In genomic region chr14:33851931-33852330, GRCh38 we compare ENCODE assay signal across 17 cellular contexts.
DNase-seq lines count a peak whose midpoint lies in the region; TF ChIP-seq lines count a peak whose summit lies in the region.
"Had no signal": no experiment of that assay in that cellular context is flagged by ENCODE, and none has a peak within 500 bp of the region (broad histone marks: within the 10 kb centered on the region; RNA-seq: fewer than 3 reads in every experiment).

No MANE protein-coding gene starts in this region.

- TF ChIP-seq CTCF in OCI-LY3 (IDR thresholded peaks at IDR 0.05; ENCODE audit: low read depth, low read length) (no peak), chondrocyte (IDR thresholded peaks at IDR 0.05) (no peak)

- peak overlapping the region; percentile 25; the same call in 1 of the 2 replicates for H2AFZ ChIP-seq in Karpas-422 (ENCODE audit: low read length)
- H2AFZ ChIP-seq in OCI-LY3 (ENCODE audit: low read depth, low read length): no peak overlapping the region
- H2AFZ ChIP-seq: GM23248 had no signal

- H3K4me2 ChIP-seq in Karpas-422 (ENCODE audit: low read depth, low read length, poor library complexity, severe bottlenecking) (peak overlapping the region; percentile 65), OCI-LY3 (ENCODE audit: low read length) (peak overlapping the region; percentile 3; the same call in 1 of the 2 replicates)

- H3K9ac ChIP-seq in Karpas-422 (ENCODE audit: low read length) (peak overlapping the region; percentile 44), OCI-LY3 (ENCODE audit: low read length) (no peak overlapping the region)
- H3K9ac ChIP-seq: GM23248 had no signal

- H4K20me1 ChIP-seq in Karpas-422 (ENCODE audit: insufficient read depth, low read depth, low read length) (no peaks in the 10 kb centered on the region), OCI-LY3 (ENCODE audit: insufficient read depth, low read length) (no peaks in the 10 kb centered on the region)

- peak; percentile 8 for DNase-seq in NCI-H82 (lab: John Stamatoyannopoulos, UW)
- no peak for DNase-seq in NCI-H82 treated with DMSO at 0.1 percent for 48 hours (lab: John Stamatoyannopoulos, UW; ENCODE audit: unreplicated experiment)
- peak; percentile 92 for DNase-seq in Karpas-422
- DNase-seq in pons (ENCODE audit: low spot score): peak; percentile 21
- DNase-seq in stimulated activated CD4-positive, alpha-beta T cell treated with anti-CD3 and anti-CD28 coated beads, Interleukin-15, amount 100 ng/mL, for 24 hours: no peak
- no peak for DNase-seq in putamen (ENCODE audit: low spot score)
- no peak for DNase-seq in chondrocyte (ENCODE audit: low spot score)
- DNase-seq: DMS79 treated with DMSO at 0.1 percent for 48 hours, GM23248, KBM-7, NCI-H1092 treated with DMSO at 0.1 percent for 48 hours, NCI-H1436 treated with DMSO at 0.1 percent for 48 hours, NCI-H1930 had no signal

- H3K9me3 ChIP-seq in Karpas-422 (ENCODE audit: low read length) (no peaks in the 10 kb centered on the region), OCI-LY3 (ENCODE audit: insufficient read depth, low read length) (no peaks in the 10 kb centered on the region)

- H3K4me1 ChIP-seq in Karpas-422 (ENCODE audit: low read length) (peaks cover 35% of the 10 kb centered on the region), OCI-LY3 (ENCODE audit: low read length) (0 out of 2 replicates have a peak, but pooled peaks cover 6% of the 10 kb centered on the region)

- H3K27ac Mint-ChIP-seq in chondrocyte (ENCODE audit: unreplicated experiment): no peak overlapping the region
- H3K27ac Mint-ChIP-seq: B cell; T-helper 1 cell treated with Interleukin-12 subunit alpha and Interleukin-12 subunit beta and Interleukin-4 antibody, amounts not matched to agents 30 μg/mL and 1 μg/mL, for 36 hours had no signal

- H3K36me3 Mint-ChIP-seq in chondrocyte (ENCODE audit: low read depth): no peaks in the 10 kb centered on the region

- peaks cover 2% of the 10 kb centered on the region for H3K9me3 Mint-ChIP-seq in chondrocyte (ENCODE audit: low read depth)
- H3K9me3 Mint-ChIP-seq: T-helper 1 cell treated with Interleukin-12 subunit alpha and Interleukin-12 subunit beta and Interleukin-4 antibody, amounts not matched to agents 30 μg/mL and 1 μg/mL, for 36 hours had no signal

- H3K79me2 ChIP-seq in Karpas-422 (ENCODE audit: low read length) (no peaks in the 10 kb centered on the region), OCI-LY3 (ENCODE audit: low read length) (no peaks in the 10 kb centered on the region)

- H3K27ac ChIP-seq in Karpas-422 (ENCODE audit: low read length) (peak overlapping the region; percentile 71), OCI-LY3 (ENCODE audit: low read length) (no peak overlapping the region)
- H3K27ac ChIP-seq: GM23248, HL-60 had no signal

- peaks cover 21% of the 10 kb centered on the region for H3K27me3 Mint-ChIP-seq in chondrocyte (ENCODE audit: low read depth)
- H3K27me3 Mint-ChIP-seq: B cell had no signal

- no peaks in the 10 kb centered on the region for H3K9me2 ChIP-seq in Karpas-422 (replicated peaks; ENCODE audit: insufficient read depth, low read length)

- no peak overlapping the region for H3K4me3 Mint-ChIP-seq in chondrocyte (ENCODE audit: unreplicated experiment)
- H3K4me3 Mint-ChIP-seq: B cell; T-helper 1 cell treated with Interleukin-12 subunit alpha and Interleukin-12 subunit beta and Interleukin-4 antibody, amounts not matched to agents 30 μg/mL and 1 μg/mL, for 36 hours had no signal

- no peaks in the 10 kb centered on the region for H3K4me1 Mint-ChIP-seq in chondrocyte (ENCODE audit: low read depth)
- H3K4me1 Mint-ChIP-seq: B cell had no signal

- H3K4me3 ChIP-seq in Karpas-422 (ENCODE audit: low read length) (peak overlapping the region; percentile 52), OCI-LY3 (ENCODE audit: low read length) (no peak overlapping the region)
- H3K4me3 ChIP-seq: GM23248 had no signal

- H3K27me3 ChIP-seq in Karpas-422 (ENCODE audit: low read length) (no peaks in the 10 kb centered on the region), OCI-LY3 (ENCODE audit: low read depth, low read length) (no peaks in the 10 kb centered on the region)

- H3K36me3 ChIP-seq in Karpas-422 (ENCODE audit: insufficient read depth, low read length) (no peaks in the 10 kb centered on the region), OCI-LY3 (replicated peaks; ENCODE audit: low read depth, low read length) (no peaks in the 10 kb centered on the region)

Comparison
In these comparisons a context has a peak if more than half of its experiments do, and no peak if none do; other contexts are left out.
1. DNase-seq: peak in NCI-H82 (single experiment), Karpas-422 (single experiment) and pons (single experiment); none in NCI-H82 treated with DMSO at 0.1 percent for 48 hours (single experiment), stimulated activated CD4-positive, alpha-beta T cell treated with anti-CD3 and anti-CD28 coated beads, Interleukin-15, amount 100 ng/mL, for 24 hours (single experiment), putamen (single experiment) and chondrocyte (single experiment).